27 cellular contexts compared by ENCODE assay signal in genomic region chr12:132456186-132456943, GRCh38.
"Had no signal": no experiment of that assay in that cellular context is flagged by ENCODE, and none has a peak within 500 bp of the region (broad histone marks: within the 10 kb centered on the region; RNA-seq: fewer than 3 reads in every experiment).

No MANE protein-coding gene starts in this region.

- H3K36me3 ChIP-seq: brain microvascular endothelial cell, left lung, sigmoid colon, thyroid gland, upper lobe of right lung had no signal

- H3K4me3 Mint-ChIP-seq: activated CD8-positive, alpha-beta T cell treated with anti-CD3 and anti-CD28 coated beads, Interleukin-2, amount 10 ng/mL, durations not matched to agents 7 days and 5 days had no signal

- H3K9ac ChIP-seq: parathyroid adenoma had no signal

- H3K9me3 Mint-ChIP-seq: immature natural killer cell had no signal

- H3K27me3 Mint-ChIP-seq: naive thymus-derived CD4-positive, alpha-beta T cell had no signal

- H3K4me3 ChIP-seq: hepatocyte, left lung, sigmoid colon, smooth muscle cell, thyroid gland, upper lobe of right lung had no signal

- H3K27ac ChIP-seq: brain microvascular endothelial cell, hepatocyte, left lung, parathyroid adenoma, sigmoid colon, thyroid gland, upper lobe of right lung had no signal

- DNase-seq: activated CD4-positive, alpha-beta T cell treated with anti-CD3 and anti-CD28 coated beads, Interleukin-2, amount 50 U/mL, for 1 hour; activated CD8-positive, alpha-beta T cell treated with anti-CD3 and anti-CD28 coated beads, Interleukin-2, amount 10 ng/mL, durations not matched to agents 7 days and 5 days; activated gamma-delta T cell treated with Interleukin-2 at 50 U/mL for 16 hours; aorta; brain microvascular endothelial cell; caudate nucleus; dermis blood vessel endothelial cell; effector CD8-positive, alpha-beta T cell; foreskin melanocyte; immature natural killer cell; kidney glomerular epithelial cell; naive thymus-derived CD4-positive, alpha-beta T cell; nucleus accumbens; sigmoid colon; stimulated activated CD4-positive, alpha-beta T cell treated with anti-CD3 and anti-CD28 coated beads, Interleukin-15, amount 100 ng/mL, for 24 hours; stimulated activated CD4-positive, alpha-beta T cell treated with anti-CD3 and anti-CD28 coated beads, Interleukin-2, amount 100 ng/mL, for 48 hours; stimulated activated CD8-positive, alpha-beta memory T cell treated with anti-CD3 and anti-CD28 coated beads, Interleukin-4, amount 100 ng/mL, for 48 hours; stimulated activated naive CD4-positive, alpha-beta T cell treated with Interleukin-2 at 50 U/mL for 16 hours; substantia nigra; thyroid gland; upper lobe of right lung had no signal

- H3K9me3 ChIP-seq: sigmoid colon, thyroid gland, upper lobe of right lung had no signal

- H3K36me3 Mint-ChIP-seq: activated naive CD4-positive, alpha-beta T cell treated with anti-CD3 and anti-CD28 coated beads, Interleukin-2, amount 50 U/mL, for 72 hours; naive thymus-derived CD4-positive, alpha-beta T cell had no signal

- H3K4me2 ChIP-seq: hepatocyte, smooth muscle cell had no signal

- ATAC-seq: activated CD4-positive, CD25-positive, alpha-beta regulatory T cell treated with anti-CD3 and anti-CD28 coated beads, Interleukin-2, amount 50 U/mL, for 24 hours; activated CD8-positive, alpha-beta T cell treated with anti-CD3 and anti-CD28 coated beads, Interleukin-2, amount 10 ng/mL, durations not matched to agents 7 days and 5 days; activated naive CD4-positive, alpha-beta T cell treated with anti-CD3 and anti-CD28 coated beads, Interleukin-2, amount 50 U/mL, for 72 hours; left lung; naive thymus-derived CD4-positive, alpha-beta T cell; upper lobe of right lung had no signal

- H3K27me3 ChIP-seq: thyroid gland had no signal

- H3K4me1 ChIP-seq: left lung, sigmoid colon, thyroid gland, upper lobe of right lung had no signal

- H3K27ac Mint-ChIP-seq: activated naive CD4-positive, alpha-beta T cell treated with anti-CD3 and anti-CD28 coated beads, Interleukin-2, amount 50 U/mL, for 72 hours had no signal

- H2AFZ ChIP-seq: hepatocyte, parathyroid adenoma had no signal
